In genomic region chr19:42852821-42853220, GRCh38 we compare ENCODE assay signal across 17 cellular contexts. TPM values are rescaled to one million over a fixed set of nuclear protein-coding genes. Genes with fewer than 3 reads are reported as not detected.
"Had no signal": no experiment of that assay in that cellular context is flagged by ENCODE, and none has a peak within 500 bp of the region (broad histone marks: within the 10 kb centered on the region; RNA-seq: fewer than 3 reads in every experiment).

No MANE protein-coding gene starts in this region.

RNA-seq across cellular contexts. Expression of gene PSG1, which starts 26.7 kb away (rescaled TPM):
- total RNA-seq: activated CD4-positive, alpha-beta memory T cell treated with anti-CD3 and anti-CD28 coated beads for 36 hours; activated CD4-positive, alpha-beta T cell treated with anti-CD3 and anti-CD28 coated beads for 36 hours; activated CD8-positive, alpha-beta memory T cell treated with anti-CD3 and anti-CD28 coated beads, Interleukin-2, amount 10 ng/mL, durations not matched to agents 7 days and 5 days; activated naive CD4-positive, alpha-beta T cell treated with anti-CD3 and anti-CD28 coated beads for 36 hours; activated T-helper 2 cell treated with anti-CD3 and anti-CD28 coated beads, Interferon-gamma antibody, Interleukin-2, Interleukin-4, amounts not matched to agents 10 μg/mL and 5 μg/mL and 100 μg/mL, durations not matched to agents 14 hours and 24 hours and 36 hours; ascending aorta; colonic mucosa; kidney; left ventricle myocardium inferior; mucosa of gallbladder; natural killer cell treated with Interleukin-12 subunit alpha and Interleukin-12 subunit beta and Interleukin-15 and Interleukin-18, amount 100 ng/mL, for 72 hours; posterior vena cava; right cardiac atrium; smooth muscle cell; tibial nerve; uterus had no signal
- polyA plus RNA-seq: hepatocyte, right cardiac atrium, smooth muscle cell had no signal
